27 cellular contexts compared by ENCODE assay signal in the genomic region with DNA sequence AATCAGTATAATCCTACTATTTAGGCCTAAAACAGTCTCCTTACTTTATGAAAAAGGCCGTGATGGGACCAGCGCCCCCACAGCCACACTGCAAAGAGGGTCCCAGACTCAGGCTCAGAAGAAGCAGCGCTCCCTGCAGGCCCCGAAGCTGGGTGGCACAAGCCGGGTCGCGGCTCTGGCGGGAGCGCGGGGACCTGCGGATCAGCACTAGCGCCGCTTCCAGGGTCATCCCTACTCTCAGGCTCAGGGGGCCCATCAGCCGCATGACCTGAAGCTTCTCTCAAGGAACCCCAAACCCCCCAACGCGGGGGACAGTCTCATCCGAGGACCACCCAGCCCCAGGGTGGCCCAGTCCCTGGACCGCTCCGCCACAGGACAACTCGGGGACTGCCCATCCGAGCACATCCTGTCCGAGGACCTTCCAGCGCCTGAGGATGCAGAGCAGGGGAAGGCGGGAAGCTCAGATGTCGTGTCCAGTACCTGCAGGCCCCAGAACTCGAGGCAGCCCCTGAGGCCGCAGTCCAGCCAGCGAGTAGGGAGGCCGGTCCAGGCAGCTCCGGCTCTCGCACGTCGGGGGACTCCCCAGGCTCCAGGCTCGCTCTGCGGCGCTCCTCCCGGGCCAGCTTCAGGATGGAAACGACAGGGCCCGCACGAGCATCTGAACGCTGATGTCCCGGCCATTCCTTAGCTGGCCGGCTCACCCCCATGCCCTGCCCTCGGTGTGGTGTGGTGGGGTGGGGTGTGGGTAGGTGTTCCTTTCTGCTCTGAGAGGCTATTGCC. TPM values are rescaled to one million over a fixed set of nuclear protein-coding genes. Genes with fewer than 3 reads are reported as not detected.
A peak's percentile ranks its signal among the peaks of the same experiment; 100 is the strongest.
DNase-seq lines count a peak whose midpoint lies in the region; ATAC-seq, FAIRE-seq and TF ChIP-seq lines count a peak whose summit lies in the region.
"Had no signal": no experiment of that assay in that cellular context is flagged by ENCODE, and none has a peak within 500 bp of the region (broad histone marks: within the 10 kb centered on the region; RNA-seq: fewer than 3 reads in every experiment).

No MANE protein-coding gene starts in this region.

- POLR2A ChIA-PET in H1 (lab: Charles Lee; ENCODE audit: partially characterized antibody): interaction anchor here (1.1 kb wide), 1 partner anchor 17 kb away, joined by 3 read pairs; no protein-coding TSS in a partner anchor

- no peak for TF ChIP-seq EP300 in H1 (IDR thresholded peaks at IDR 0.05; ENCODE audit: borderline replicate concordance in 1 of 2, low read depth in 2 of 2, low read length in 2 of 2)

- H3K23me2 ChIP-seq in H1 (ENCODE audit: low read depth, low read length): no peaks in the 10 kb centered on the region

- no peak overlapping the region for H3K4me3 ChIP-seq in H1 (ENCODE audit: extremely low read depth in 1 of 4, insufficient read depth in 2 of 4, low read depth in 3 of 4, low read length in 4 of 4)
- H3K4me3 ChIP-seq: body of pancreas, dorsolateral prefrontal cortex, HAP-1, prostate gland, sigmoid colon, thyroid gland had no signal

- no peak overlapping the region for H2AK5ac ChIP-seq in H1 (ENCODE audit: low read depth, low read length)

- no peak for TF ChIP-seq CTCF in GM13977 (IDR thresholded peaks at IDR 0.05; ENCODE audit: extremely low read depth, insufficient read depth, missing control alignments)
- TF ChIP-seq CTCF in H1 (IDR thresholded peaks at IDR 0.05; ENCODE audit: control extremely low read depth in 1 of 3, insufficient read depth in 1 of 3, low read depth in 1 of 3, low read length in 3 of 3): peak in 2 of 3 experiments; percentile 23 to 39; a peak in 3 of 4 replicates

- H3K18ac ChIP-seq in H1 (ENCODE audit: extremely low read depth, low read length): no peak overlapping the region

- H2BK120ac ChIP-seq in H1 (replicated peaks; ENCODE audit: low read depth, low read length): no peak overlapping the region

- H2BK20ac ChIP-seq in H1 (ENCODE audit: low read length): no peak overlapping the region

- H3K4me1 ChIP-seq in H1 (replicated peaks in 1 of 4; ENCODE audit: control insufficient read depth in 3 of 4, insufficient read depth in 4 of 4, low read length in 3 of 4): 0 out of 7 replicates have a peak, but pooled peaks cover 0 to 2% (median 0%) of the 10 kb centered on the region in 4 experiments
- H3K4me1 ChIP-seq: body of pancreas, HAP-1, prostate gland, sigmoid colon, thyroid gland had no signal

- H3K56ac ChIP-seq in H1 (replicated peaks; ENCODE audit: insufficient read length, low read depth, low read length): no peak overlapping the region

- H3K27me3 ChIP-seq in H1 (replicated peaks in 1 of 4; ENCODE audit: control insufficient read depth in 3 of 4, extremely low read depth in 1 of 4, insufficient read depth in 3 of 4, low read length in 3 of 4): no peaks in the 10 kb centered on the region
- H3K27me3 ChIP-seq: body of pancreas, dorsolateral prefrontal cortex, sigmoid colon, thyroid gland had no signal

- no peak overlapping the region for H3K27ac ChIP-seq in H1 (ENCODE audit: low read depth, low read length)
- H3K27ac ChIP-seq: body of pancreas, dorsolateral prefrontal cortex, neutrophil, prostate gland, sigmoid colon, thyroid gland had no signal

- peak; percentile 62 for DNase-seq in activated CD8-positive, alpha-beta memory T cell treated with anti-CD3 and anti-CD28 coated beads, Interleukin-2, amount 50 U/mL, for 48 hours
- DNase-seq in activated CD8-positive, alpha-beta memory T cell treated with anti-CD3 and anti-CD28 coated beads, Interleukin-2, amount 50 U/mL, for 4 hours: no peak
- DNase-seq in GM13977 (ENCODE audit: low spot score) (peak; percentile 21), H1 (ENCODE audit: low read depth in 1 of 2, low spot score in 2 of 2) (peak in 1 of 2 experiments; percentile 57), SW480 (ENCODE audit: low spot score) (no peak), DMS114 treated with DMSO at 0.1 percent for 48 hours (lab: John Stamatoyannopoulos, UW; ENCODE audit: unreplicated experiment) (no peak)
- DNase-seq in stimulated activated effector memory CD8-positive, alpha-beta T cell treated with anti-CD3 and anti-CD28 coated beads, Interleukin-12 subunit alpha, Interleukin-12 subunit beta, amount 100 ng/mL, for 72 hours (ENCODE audit: low spot score in 2 of 2): no peak
- DNase-seq: activated gamma-delta T cell treated with Interleukin-2 at 50 U/mL for 16 hours; body of pancreas; CD8-positive, alpha-beta memory T cell; dorsolateral prefrontal cortex; hippocampal formation; NCI-H1417; NCI-H774; RPMI8226; sigmoid colon; thyroid gland had no signal

- 91% methylated on average over 44 of the region's 44 CpGs; no CpG with 5 or more reads in 1 of the 2 experiments for WGBS in H1 (ENCODE audit: extremely low coverage in 1 of 2, insufficient coverage in 1 of 2, insufficient read length in 1 of 2, insufficient replicate concordance in 2 of 2, low coverage in 1 of 2, low lambda C conversion rate in 2 of 2, missing lambda C conversion rate in 1 of 2), 2 experiments

- H3K9me3 ChIP-seq in H1 (ENCODE audit: insufficient read depth in 2 of 2, low read depth in 1 of 2, low read length in 1 of 2): peaks cover 5 to 7% of the 10 kb centered on the region in 2 experiments; a peak in 2 of 4 replicates
- H3K9me3 ChIP-seq: body of pancreas, HAP-1, neutrophil, prostate gland, sigmoid colon, thyroid gland had no signal

- H3K4me1 Mint-ChIP-seq in stimulated activated effector memory CD8-positive, alpha-beta T cell treated with anti-CD3 and anti-CD28 coated beads, Interleukin-12 subunit alpha, Interleukin-12 subunit beta, amount 100 ng/mL, for 72 hours: peaks cover 11% of the 10 kb centered on the region

- no peak overlapping the region for H4K5ac ChIP-seq in H1 (ENCODE audit: insufficient read length, low read depth, low read length)

- H3K27ac Mint-ChIP-seq in stimulated activated effector memory CD8-positive, alpha-beta T cell treated with anti-CD3 and anti-CD28 coated beads, Interleukin-12 subunit alpha, Interleukin-12 subunit beta, amount 100 ng/mL, for 72 hours: no peak overlapping the region
- H3K27ac Mint-ChIP-seq: activated CD4-positive, alpha-beta T cell treated with anti-CD3 and anti-CD28 coated beads, Interleukin-2, amount 10 ng/mL, durations not matched to agents 7 days and 5 days; immature natural killer cell; stimulated activated naive CD8-positive, alpha-beta T cell treated with anti-CD3 and anti-CD28 coated beads, Interleukin-15, Interleukin-2, amounts not matched to agents 100 ng/mL and 50 ng/mL, for 24 hours; T-helper 2 cell treated with Interferon-gamma antibody and Interleukin-4, amounts not matched to agents 5 μg/mL and 100 μg/mL, for 36 hours had no signal

- no peak overlapping the region for H2BK5ac ChIP-seq in H1 (ENCODE audit: low read depth, low read length)

- H3K36me3 Mint-ChIP-seq in stimulated activated effector memory CD8-positive, alpha-beta T cell treated with anti-CD3 and anti-CD28 coated beads, Interleukin-12 subunit alpha, Interleukin-12 subunit beta, amount 100 ng/mL, for 72 hours: no peaks in the 10 kb centered on the region
- H3K36me3 Mint-ChIP-seq: CD8-positive, alpha-beta memory T cell; immature natural killer cell had no signal

- H2AFZ ChIP-seq in H1 (ENCODE audit: low read length): no peak overlapping the region

- TF ChIP-seq RAD21 in H1 (IDR thresholded peaks at IDR 0.05 in 1 of 2, conservative IDR thresholded peaks at IDR 0.05 in 1 of 2; ENCODE audit: low read depth in 2 of 2, low read length in 2 of 2): no peak; a peak in 1 of 4 replicates

- no peak overlapping the region for H3K14ac ChIP-seq in H1 (ENCODE audit: insufficient read length)

- no peak overlapping the region for H4K91ac ChIP-seq in H1 (replicated peaks; ENCODE audit: insufficient read length, low read length)

- H3K4ac ChIP-seq in H1 (replicated peaks; ENCODE audit: insufficient read length, low read depth, low read length): no peak overlapping the region

- no peaks in the 10 kb centered on the region for H3K79me2 ChIP-seq in H1 (ENCODE audit: control insufficient read depth in 1 of 2, insufficient read depth in 2 of 2, low read length in 2 of 2)

- no peak overlapping the region for H2BK15ac ChIP-seq in H1 (ENCODE audit: low read length)

- no peaks in the 10 kb centered on the region for H4K20me1 ChIP-seq in H1 (replicated peaks in 1 of 2; ENCODE audit: control insufficient read depth in 1 of 2, insufficient read depth in 2 of 2, low read length in 2 of 2)

- CTCF ChIA-PET in H1 (lab: Charles Lee; ENCODE audit: partially characterized antibody): interaction anchor here (0.6 to 1.7 kb wide), 9 partner anchors 15 to 1895 kb away, joined by 3 to 7 read pairs (median 3); no protein-coding TSS in a partner anchor

- no peak for TF ChIP-seq POLR2A in H1 (IDR thresholded peaks at IDR 0.05; ENCODE audit: control extremely low read depth in 1 of 2, low read depth in 2 of 2, low read length in 2 of 2)

- in situ Hi-C loops in GM13977 (cut with MboI; ENCODE audit: low pct_unique_long_range_greater_than_20kb, low sequenced_read_pairs, unreplicated experiment): no loop called here

- no peak overlapping the region for H3K9ac ChIP-seq in H1 (replicated peaks in 1 of 4; ENCODE audit: extremely low read depth in 1 of 4, low read depth in 3 of 4, low read length in 3 of 4)

- no peak for FAIRE-seq in H1 (lab: Jason Lieb, UNC)
- FAIRE-seq: endothelial cell of umbilical vein, GM19239 had no signal

- no peaks in the 10 kb centered on the region for H3K79me1 ChIP-seq in H1 (ENCODE audit: low read depth, low read length)

- H3K36me3 ChIP-seq in H1 (ENCODE audit: control insufficient read depth in 2 of 4, insufficient read depth in 4 of 4, low read length in 3 of 4): no peaks in the 10 kb centered on the region
- H3K36me3 ChIP-seq: HAP-1, neutrophil, prostate gland, sigmoid colon, thyroid gland had no signal

- no peaks in the 10 kb centered on the region for H3K9me3 Mint-ChIP-seq in stimulated activated effector memory CD8-positive, alpha-beta T cell treated with anti-CD3 and anti-CD28 coated beads, Interleukin-12 subunit alpha, Interleukin-12 subunit beta, amount 100 ng/mL, for 72 hours
- H3K9me3 Mint-ChIP-seq: immature natural killer cell; stimulated activated naive CD8-positive, alpha-beta T cell treated with anti-CD3 and anti-CD28 coated beads, Interleukin-15, Interleukin-2, amounts not matched to agents 100 ng/mL and 50 ng/mL, for 24 hours had no signal

- 0 out of 2 replicates have a peak overlapping the region, but pooled peaks have one; percentile 3 for H2BK12ac ChIP-seq in H1 (ENCODE audit: low read depth, low read length)

- peak overlapping the region; percentile 68 for H4K8ac ChIP-seq in H1 (ENCODE audit: extremely low read depth, insufficient read depth, low read length)

- no peak overlapping the region for H3K23ac ChIP-seq in H1 (ENCODE audit: insufficient read length)

- no peak overlapping the region for H3K4me2 ChIP-seq in H1 (ENCODE audit: insufficient read depth in 1 of 2, low read depth in 2 of 2, low read length in 2 of 2)

- no peak for ATAC-seq in stimulated activated effector memory CD8-positive, alpha-beta T cell treated with anti-CD3 and anti-CD28 coated beads, Interleukin-12 subunit alpha, Interleukin-12 subunit beta, amount 100 ng/mL, for 72 hours
- ATAC-seq in HG03139 (IDR thresholded peaks at IDR 0.05; ENCODE audit: unreplicated experiment): no peak
- ATAC-seq: body of pancreas had no signal

- H3K4me3 Mint-ChIP-seq in stimulated activated effector memory CD8-positive, alpha-beta T cell treated with anti-CD3 and anti-CD28 coated beads, Interleukin-12 subunit alpha, Interleukin-12 subunit beta, amount 100 ng/mL, for 72 hours: peak overlapping the region; percentile 12
- H3K4me3 Mint-ChIP-seq: activated CD4-positive, alpha-beta T cell treated with anti-CD3 and anti-CD28 coated beads, Interleukin-2, amount 10 ng/mL, durations not matched to agents 7 days and 5 days; immature natural killer cell; T-helper 2 cell treated with Interferon-gamma antibody and Interleukin-4, amounts not matched to agents 5 μg/mL and 100 μg/mL, for 36 hours had no signal

RNA-seq across cellular contexts. Expression of a gene that starts 32.4 kb away (rescaled TPM):
- total RNA-seq in H1 (2021; fragmentation: NEBNext Ultra II Directional; extraction: Animal tissue kit (Norgen Biotek cat#: 25700)): 3.9 and 4.1 TPM in 2 replicates
- polyA plus RNA-seq in H1 (2011; rRNA removed): 7.8 and 8.5 TPM in 2 replicates
- polyA plus RNA-seq in H1 (2011; cell fraction: cytosol; rRNA removed): 10.2 TPM
- 15.5 TPM for polyA plus RNA-seq in H1 (2011; cell fraction: nucleus; rRNA removed)
- polyA plus RNA-seq in H1 (2012, experiment 1 of 2): 5.3 to 6.4 TPM (median 5.5 TPM) in 4 replicates
- 4.4 TPM for polyA plus RNA-seq in H1 (2012, experiment 2 of 2)
- polyA plus RNA-seq in H1 (2013, experiment 1 of 2): 2.5 TPM
- 2.1 TPM for polyA plus RNA-seq in H1 (2013, experiment 2 of 2)
- 5.5 and 6.0 TPM in 2 replicates for polyA minus RNA-seq in H1 (2011; rRNA and poly(A)+ RNA removed)
- polyA minus RNA-seq in H1 (2011; cell fraction: cytosol; rRNA and poly(A)+ RNA removed): 4.8 TPM
- 3.2 TPM for polyA minus RNA-seq in H1 (2011; cell fraction: nucleus; rRNA and poly(A)+ RNA removed)

Comparison
In these comparisons a context has a peak if more than half of its experiments do, and no peak if none do; other contexts are left out.
1. DNase-seq: peak in activated CD8-positive, alpha-beta memory T cell treated with anti-CD3 and anti-CD28 coated beads, Interleukin-2, amount 50 U/mL, for 48 hours (single experiment) and GM13977 (single experiment); none in activated CD8-positive, alpha-beta memory T cell treated with anti-CD3 and anti-CD28 coated beads, Interleukin-2, amount 50 U/mL, for 4 hours (single experiment), stimulated activated effector memory CD8-positive, alpha-beta T cell treated with anti-CD3 and anti-CD28 coated beads, Interleukin-12 subunit alpha, Interleukin-12 subunit beta, amount 100 ng/mL, for 72 hours (0 of 2), SW480 (single experiment) and DMS114 treated with DMSO at 0.1 percent for 48 hours (single experiment).